8 cellular contexts compared by ENCODE assay signal in the genomic region with DNA sequence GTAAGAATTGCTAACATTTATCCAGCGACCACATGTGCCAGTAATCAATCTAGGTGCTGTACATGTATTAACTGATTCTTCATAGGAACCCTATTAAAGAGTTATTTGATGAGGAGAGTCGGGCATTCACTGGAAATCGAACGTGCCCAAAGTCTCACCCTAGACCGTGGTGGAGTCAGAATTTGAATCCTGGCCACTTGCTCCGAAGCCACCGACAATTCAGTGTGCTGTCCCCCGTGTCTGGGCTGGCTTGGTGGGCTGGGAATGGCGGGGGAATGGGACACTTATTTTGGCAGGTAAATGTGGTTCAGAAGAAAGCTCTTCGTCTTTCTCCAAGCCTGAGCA. TPM values are rescaled to one million over a fixed set of nuclear protein-coding genes. Genes with fewer than 3 reads are reported as not detected.
A peak's percentile ranks its signal among the peaks of the same experiment; 100 is the strongest.
DNase-seq lines count a peak whose midpoint lies in the region; ATAC-seq lines count a peak whose summit lies in the region.

No MANE protein-coding gene starts in this region.

- H3K4me3 ChIP-seq in CD4-positive, CD25-positive, alpha-beta regulatory T cell (ENCODE audit: low read depth, low read length): peak overlapping the region; percentile 59
- peak overlapping the region; percentile 70 for H3K4me3 ChIP-seq in NT2/D1 (ENCODE audit: insufficient read length, low read depth)
- H3K4me3 ChIP-seq in effector memory CD4-positive, alpha-beta T cell (ENCODE audit: insufficient read depth, low read depth, low read length, poor library complexity, severe bottlenecking): peak overlapping the region; percentile 79
- peak overlapping the region; percentile 91 for H3K4me3 ChIP-seq in neuron (ENCODE audit: low read length)

- H3K27ac ChIP-seq in CD4-positive, CD25-positive, alpha-beta regulatory T cell (ENCODE audit: insufficient read depth, low read length, poor library complexity, severe bottlenecking): peak overlapping the region; percentile 38
- H3K27ac ChIP-seq in effector memory CD4-positive, alpha-beta T cell (ENCODE audit: insufficient read depth, low read length, poor library complexity, severe bottlenecking): peak overlapping the region; percentile 74

- no peaks in the 10 kb centered on the region for H3K27me3 ChIP-seq in CD4-positive, CD25-positive, alpha-beta regulatory T cell (ENCODE audit: control insufficient read depth, insufficient read depth, low read length)
- peaks cover 25% of the 10 kb centered on the region for H3K27me3 ChIP-seq in NT2/D1 (ENCODE audit: insufficient read depth, insufficient read length)
- H3K27me3 ChIP-seq in effector memory CD4-positive, alpha-beta T cell (replicated peaks; ENCODE audit: control insufficient read depth, insufficient read depth, low read length, poor library complexity, severe bottlenecking): no peaks in the 10 kb centered on the region
- peaks cover 7% of the 10 kb centered on the region for H3K27me3 ChIP-seq in neuron (ENCODE audit: insufficient read depth, low read length)

- H3K9ac ChIP-seq in NT2/D1 (ENCODE audit: insufficient read length, low read depth): peak overlapping the region; percentile 72

- H3K9me3 Mint-ChIP-seq in CD4-positive, CD25-positive, alpha-beta regulatory T cell: no peaks in the 10 kb centered on the region

- H3K4me1 ChIP-seq in CD4-positive, CD25-positive, alpha-beta regulatory T cell (ENCODE audit: control insufficient read depth, insufficient read depth, low read length, poor library complexity, severe bottlenecking): peaks cover 28% of the 10 kb centered on the region
- H3K4me1 ChIP-seq in NT2/D1 (ENCODE audit: insufficient read depth, insufficient read length) (peaks cover 14% of the 10 kb centered on the region), neuron (ENCODE audit: insufficient read depth, low read length) (peaks cover 22% of the 10 kb centered on the region)
- peaks cover 17% of the 10 kb centered on the region for H3K4me1 ChIP-seq in effector memory CD4-positive, alpha-beta T cell (ENCODE audit: control insufficient read depth, insufficient read depth, low read length, poor library complexity, severe bottlenecking)

- no peak for ATAC-seq in CD4-positive, CD25-positive, alpha-beta regulatory T cell (ENCODE audit: low read depth in 2 of 2)
- no peak for ATAC-seq in HG03460 (IDR thresholded peaks at IDR 0.05; ENCODE audit: unreplicated experiment)
- ATAC-seq in HG03095 (IDR thresholded peaks at IDR 0.05; ENCODE audit: unreplicated experiment): no peak
- no peak for ATAC-seq in GM19351 (IDR thresholded peaks at IDR 0.05; ENCODE audit: unreplicated experiment)

- no peak for DNase-seq in CD4-positive, CD25-positive, alpha-beta regulatory T cell
- DNase-seq in NT2/D1 (ENCODE audit: low read depth, low spot score) (no peak), SKM-1 treated with dmso at 0.1 percent for 144 hours (lab: John Stamatoyannopoulos, UW; ENCODE audit: unreplicated experiment) (no peak)
- no peak for DNase-seq in effector memory CD4-positive, alpha-beta T cell

- peak overlapping the region; percentile 98 for H2AFZ ChIP-seq in neuron (ENCODE audit: low read depth, low read length)

- no peaks in the 10 kb centered on the region for H3K27me3 Mint-ChIP-seq in CD4-positive, CD25-positive, alpha-beta regulatory T cell

- H3K9me3 ChIP-seq in CD4-positive, CD25-positive, alpha-beta regulatory T cell (ENCODE audit: control insufficient read depth in 2 of 2, low read length in 2 of 2): no peaks in the 10 kb centered on the region
- H3K9me3 ChIP-seq in NT2/D1 (ENCODE audit: insufficient read depth, low read length) (no peaks in the 10 kb centered on the region), neuron (ENCODE audit: low read length) (no peaks in the 10 kb centered on the region)
- H3K9me3 ChIP-seq in effector memory CD4-positive, alpha-beta T cell (ENCODE audit: control insufficient read depth, low read length): no peaks in the 10 kb centered on the region

- peaks cover 0 to 41% (median 20%) of the 10 kb centered on the region in 4 donors for H3K4me1 Mint-ChIP-seq in CD4-positive, CD25-positive, alpha-beta regulatory T cell

- no peaks in the 10 kb centered on the region for H3K36me3 Mint-ChIP-seq in CD4-positive, CD25-positive, alpha-beta regulatory T cell

- H3K27ac Mint-ChIP-seq in CD4-positive, CD25-positive, alpha-beta regulatory T cell: peak overlapping the region; percentile 20 to 70 (median 62)

- H3K4me3 Mint-ChIP-seq in CD4-positive, CD25-positive, alpha-beta regulatory T cell: peak overlapping the region; percentile 64 to 91 (median 80)

- no peaks in the 10 kb centered on the region for H3K36me3 ChIP-seq in CD4-positive, CD25-positive, alpha-beta regulatory T cell (ENCODE audit: control insufficient read depth, insufficient read depth, low read length)
- H3K36me3 ChIP-seq in NT2/D1 (ENCODE audit: insufficient read depth, insufficient read length, low read length) (peaks cover 12% of the 10 kb centered on the region), neuron (ENCODE audit: insufficient read depth, low read length) (no peaks in the 10 kb centered on the region)
- no peaks in the 10 kb centered on the region for H3K36me3 ChIP-seq in effector memory CD4-positive, alpha-beta T cell (ENCODE audit: control insufficient read depth, insufficient read depth, low read length)

RNA-seq across cellular contexts. Expression of gene KSR1, which starts 0.7 kb away (rescaled TPM):
- total RNA-seq in CD4-positive, CD25-positive, alpha-beta regulatory T cell: 69.5 TPM
- polyA plus RNA-seq in CD4-positive, CD25-positive, alpha-beta regulatory T cell: 1 to 10 TPM; 1.2 to 3.1 (median 1.5) TPM
